ENCODE assay signal across 26 cellular contexts in the genomic region with DNA sequence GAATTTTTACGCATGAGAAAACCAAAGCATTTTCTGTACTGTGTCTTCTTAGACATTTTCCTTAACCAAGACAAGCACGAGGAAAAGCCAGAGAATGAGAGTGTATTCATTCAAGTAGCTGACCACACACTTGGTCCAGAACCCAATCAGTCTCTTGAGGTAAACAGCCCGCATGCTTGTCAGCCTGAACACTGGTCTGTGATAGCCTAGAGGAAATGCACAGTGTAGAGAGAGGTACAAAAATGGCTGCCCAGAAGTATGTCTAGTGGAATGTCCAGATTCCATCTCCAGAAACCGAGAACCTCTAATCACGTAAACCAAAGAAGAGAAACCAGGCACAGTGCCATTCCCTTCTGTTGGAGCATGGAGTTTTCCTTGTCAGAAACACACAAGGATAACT.
"Had no signal": no experiment of that assay in that cellular context is flagged by ENCODE, and none has a peak within 500 bp of the region (broad histone marks: within the 10 kb centered on the region; RNA-seq: fewer than 3 reads in every experiment).

No MANE protein-coding gene starts in this region.

- H3K4me3 Mint-ChIP-seq: activated CD4-positive, alpha-beta memory T cell treated with anti-CD3 and anti-CD28 coated beads for 36 hours; mesothelial cell of epicardium; naive thymus-derived CD4-positive, alpha-beta T cell had no signal

- H3K4me1 Mint-ChIP-seq: naive thymus-derived CD4-positive, alpha-beta T cell had no signal

- H3K27me3 ChIP-seq: esophagus squamous epithelium, gastrocnemius medialis, right atrium auricular region, spleen, suprapubic skin, tibial artery had no signal

- FAIRE-seq: colon, kidney, TTC549 had no signal

- H3K9me3 ChIP-seq: esophagus squamous epithelium, gastrocnemius medialis, right atrium auricular region, spleen, suprapubic skin, tibial artery had no signal

- H3K27ac Mint-ChIP-seq: activated CD4-positive, alpha-beta memory T cell treated with anti-CD3 and anti-CD28 coated beads for 36 hours; mesothelial cell of epicardium; naive thymus-derived CD4-positive, alpha-beta T cell had no signal

- H3K36me3 Mint-ChIP-seq: activated CD4-positive, alpha-beta memory T cell treated with anti-CD3 and anti-CD28 coated beads for 36 hours; mesothelial cell of epicardium; naive thymus-derived CD4-positive, alpha-beta T cell had no signal

- H3K4me1 ChIP-seq: esophagus squamous epithelium, gastrocnemius medialis, right atrium auricular region, suprapubic skin, tibial artery had no signal

- ATAC-seq: activated CD4-positive, CD25-positive, alpha-beta regulatory T cell treated with anti-CD3 and anti-CD28 coated beads, Interleukin-2, amount 50 U/mL, for 24 hours; gastrocnemius medialis; left colon; naive thymus-derived CD4-positive, alpha-beta T cell had no signal

- H3K27ac ChIP-seq: esophagus squamous epithelium, gastrocnemius medialis, right atrium auricular region, spleen, suprapubic skin, tibial artery, VCaP had no signal

- H3K9me3 Mint-ChIP-seq: activated CD4-positive, alpha-beta memory T cell treated with anti-CD3 and anti-CD28 coated beads for 36 hours; mesothelial cell of epicardium; naive thymus-derived CD4-positive, alpha-beta T cell had no signal

- DNase-seq: activated CD4-positive, alpha-beta memory T cell treated with anti-CD3 and anti-CD28 coated beads for 36 hours; activated CD4-positive, alpha-beta T cell treated with anti-CD3 and anti-CD28 coated beads for 48 hours; activated CD8-positive, alpha-beta memory T cell treated with anti-CD3 and anti-CD28 coated beads, Interleukin-2, amount 50 U/mL, for 4 hours; activated gamma-delta T cell; activated naive CD4-positive, alpha-beta T cell treated with anti-CD3 and anti-CD28 coated beads, Interleukin-2, amount 50 U/mL, for 16 hours; activated T-cell treated with anti-CD3 and anti-CD28 coated beads, Interleukin-2, amount 50 U/mL, for 1 hour; amygdala; dermis blood vessel endothelial cell; effector CD4-positive, alpha-beta T cell; esophagus squamous epithelium; gastrocnemius medialis; hippocampal formation; kidney; left colon; mammary epithelial cell; naive thymus-derived CD4-positive, alpha-beta T cell; spleen; stimulated activated naive CD4-positive, alpha-beta T cell; tibial artery had no signal

- H3K36me3 ChIP-seq: esophagus squamous epithelium, gastrocnemius medialis, right atrium auricular region, spleen, suprapubic skin, tibial artery had no signal

- H3K4me3 ChIP-seq: esophagus squamous epithelium, gastrocnemius medialis, right atrium auricular region, spleen, suprapubic skin, tibial artery had no signal
